In genomic region chr5:123438902-123439301, GRCh38 we compare ENCODE assay signal across 11 cellular contexts. TPM values are rescaled to one million over a fixed set of nuclear protein-coding genes. Genes with fewer than 3 reads are reported as not detected.
DNase-seq lines count a peak whose midpoint lies in the region; ATAC-seq lines count a peak whose summit lies in the region.
"Had no signal": no experiment of that assay in that cellular context is flagged by ENCODE, and none has a peak within 500 bp of the region (broad histone marks: within the 10 kb centered on the region; RNA-seq: fewer than 3 reads in every experiment).

No MANE protein-coding gene starts in this region.

- peak overlapping the region in 2 of 3 donors; percentile 84 to 91 for H3K27ac Mint-ChIP-seq in CD4-positive, CD25-positive, alpha-beta regulatory T cell

- peak; percentile 64 to 67 for ATAC-seq in CD4-positive, CD25-positive, alpha-beta regulatory T cell (ENCODE audit: low read depth in 2 of 2)
- peak; percentile 46 for ATAC-seq in GM18517 (IDR thresholded peaks at IDR 0.05; ENCODE audit: unreplicated experiment)
- no peak for ATAC-seq in HG02610 (IDR thresholded peaks at IDR 0.05; ENCODE audit: unreplicated experiment)

- no peaks in the 10 kb centered on the region for H3K36me3 ChIP-seq in CD4-positive, CD25-positive, alpha-beta regulatory T cell (ENCODE audit: control insufficient read depth, insufficient read depth, low read length)

- peaks cover 6% of the 10 kb centered on the region for H3K4me1 ChIP-seq in CD4-positive, CD25-positive, alpha-beta regulatory T cell (ENCODE audit: control insufficient read depth, insufficient read depth, low read length, poor library complexity, severe bottlenecking)

- DNase-seq in CD4-positive, CD25-positive, alpha-beta regulatory T cell: peak in 2 of 3 donors; percentile 22 to 76
- peak; percentile 79 for DNase-seq in NOMO-1 treated with DMSO at 0.1 percent for 48 hours (lab: John Stamatoyannopoulos, UW; ENCODE audit: unreplicated experiment)
- peak; percentile 27 for DNase-seq in epithelial cell of prostate (ENCODE audit: low read depth, low spot score)
- no peak for DNase-seq in Ammon's horn (ENCODE audit: low spot score)
- no peak for DNase-seq in DMS 273 treated with DMSO at 0.1 percent for 48 hours (lab: John Stamatoyannopoulos, UW)
- no peak for DNase-seq in caudate nucleus (lab: John Stamatoyannopoulos, UW)
- DNase-seq: effector memory CD4-positive, alpha-beta T cell; MM.1S; occipital lobe had no signal

- no peaks in the 10 kb centered on the region for H3K9me3 ChIP-seq in CD4-positive, CD25-positive, alpha-beta regulatory T cell (ENCODE audit: control insufficient read depth in 2 of 2, low read length in 2 of 2)

- H3K27me3 ChIP-seq in CD4-positive, CD25-positive, alpha-beta regulatory T cell (ENCODE audit: control insufficient read depth, insufficient read depth, low read length): no peaks in the 10 kb centered on the region

- no peaks in the 10 kb centered on the region for H3K27me3 Mint-ChIP-seq in CD4-positive, CD25-positive, alpha-beta regulatory T cell

- no peak overlapping the region for H3K27ac ChIP-seq in CD4-positive, CD25-positive, alpha-beta regulatory T cell (ENCODE audit: insufficient read depth, low read length, poor library complexity, severe bottlenecking)
- H3K27ac ChIP-seq in epithelial cell of prostate (peak overlapping the region; percentile 62), caudate nucleus (ENCODE audit: low read depth, low read length) (no peak overlapping the region)

- no peaks in the 10 kb centered on the region for H3K9me3 Mint-ChIP-seq in CD4-positive, CD25-positive, alpha-beta regulatory T cell

- peak overlapping the region in 1 of 4 donors; percentile 50 for H3K4me3 Mint-ChIP-seq in CD4-positive, CD25-positive, alpha-beta regulatory T cell

- H3K4me3 ChIP-seq in CD4-positive, CD25-positive, alpha-beta regulatory T cell (ENCODE audit: low read depth, low read length): peak overlapping the region; percentile 33

- H3K36me3 Mint-ChIP-seq in CD4-positive, CD25-positive, alpha-beta regulatory T cell: no peaks in the 10 kb centered on the region

- H3K4me1 Mint-ChIP-seq in CD4-positive, CD25-positive, alpha-beta regulatory T cell: peaks cover 0 to 20% (median 12%) of the 10 kb centered on the region in 4 donors

RNA-seq across cellular contexts. Expression of gene CEP120, which starts 15.7 kb away (rescaled TPM):
- 79.9 TPM for total RNA-seq in CD4-positive, CD25-positive, alpha-beta regulatory T cell
- 10 to 100 TPM; 24.7 to 33.0 (median 29.4) TPM for polyA plus RNA-seq in CD4-positive, CD25-positive, alpha-beta regulatory T cell

Comparison
In these comparisons a context has a peak if more than half of its experiments do, and no peak if none do; other contexts are left out.
1. DNase-seq: peak in CD4-positive, CD25-positive, alpha-beta regulatory T cell (2 of 3), NOMO-1 treated with DMSO at 0.1 percent for 48 hours (single experiment) and epithelial cell of prostate (single experiment); none in Ammon's horn (single experiment), DMS 273 treated with DMSO at 0.1 percent for 48 hours (single experiment) and caudate nucleus (0 of 61).